1 cellular context compared by ENCODE assay signal in genomic region chr17:40306395-40306794, GRCh38.
TF ChIP-seq lines count a peak whose summit lies in the region.

No MANE protein-coding gene starts in this region.

TF ChIP-seq in IMR-90, 13 proteins besides CTCF, POLR2A, EP300 and RAD21:
- TF ChIP-seq NFE2L2 (IDR thresholded peaks at IDR 0.05; ENCODE audit: low read depth, low read length) (no peak), CEBPB (IDR thresholded peaks at IDR 0.05; ENCODE audit: low read depth, low read length) (no peak), RCOR1 (IDR thresholded peaks at IDR 0.05; ENCODE audit: insufficient replicate concordance, low read length) (no peak), RFX5 (IDR thresholded peaks at IDR 0.05; ENCODE audit: low read depth, low read length) (no peak), ELK1 (IDR thresholded peaks at IDR 0.05; ENCODE audit: borderline replicate concordance, low read depth, low read length) (no peak), MAZ (IDR thresholded peaks at IDR 0.05; ENCODE audit: borderline replicate concordance, low read depth, low read length) (no peak), CHD1 (IDR thresholded peaks at IDR 0.05; ENCODE audit: low read depth, low read length) (no peak), MXI1 (IDR thresholded peaks at IDR 0.05; ENCODE audit: borderline replicate concordance, low read depth, low read length) (no peak), FOS (IDR thresholded peaks at IDR 0.05; ENCODE audit: low read depth, low read length) (no peak), USF2 (IDR thresholded peaks at IDR 0.05; ENCODE audit: low read depth, low read length) (no peak), MAFK (IDR thresholded peaks at IDR 0.05; ENCODE audit: low read depth, low read length) (no peak), SMC3 (IDR thresholded peaks at IDR 0.05; ENCODE audit: low read depth, low read length) (no peak), BHLHE40 (IDR thresholded peaks at IDR 0.05; ENCODE audit: low read depth, low read length) (no peak)
